Comparison of ENCODE assay signal across 1 cellular context in the genomic region with DNA sequence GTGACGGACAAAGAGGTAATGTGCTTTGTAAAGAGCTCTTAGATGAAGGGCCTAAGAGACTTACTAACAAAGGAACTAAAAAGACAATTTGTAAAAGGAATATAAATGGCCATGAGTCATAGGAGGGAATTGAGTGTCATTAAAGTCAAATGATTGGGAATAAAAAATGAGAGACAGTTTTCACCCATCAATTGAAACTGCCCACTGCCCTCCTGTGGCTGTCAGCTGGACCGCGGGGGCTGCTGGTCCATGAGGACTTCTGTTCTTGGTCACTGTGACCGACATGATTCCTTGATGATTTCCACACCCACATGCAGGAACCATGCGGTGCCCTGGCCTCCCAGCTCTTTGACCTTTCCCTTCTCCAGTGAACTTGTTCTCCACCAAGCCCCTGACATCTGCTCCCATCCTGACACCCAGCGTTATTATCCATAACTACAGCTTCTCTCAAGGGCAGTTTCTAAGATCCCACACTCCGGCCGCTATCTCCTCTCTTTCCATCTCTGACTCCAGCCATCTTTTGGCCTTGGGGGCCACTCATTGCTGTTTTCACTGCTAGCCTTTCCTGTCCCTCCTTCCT.
TF ChIP-seq lines count a peak whose summit lies in the region.

No MANE protein-coding gene starts in this region.

TF ChIP-seq in K562, 482 proteins besides CTCF, POLR2A, EP300 and RAD21 (continued from another document):
- TF ChIP-seq, protein P1, sequence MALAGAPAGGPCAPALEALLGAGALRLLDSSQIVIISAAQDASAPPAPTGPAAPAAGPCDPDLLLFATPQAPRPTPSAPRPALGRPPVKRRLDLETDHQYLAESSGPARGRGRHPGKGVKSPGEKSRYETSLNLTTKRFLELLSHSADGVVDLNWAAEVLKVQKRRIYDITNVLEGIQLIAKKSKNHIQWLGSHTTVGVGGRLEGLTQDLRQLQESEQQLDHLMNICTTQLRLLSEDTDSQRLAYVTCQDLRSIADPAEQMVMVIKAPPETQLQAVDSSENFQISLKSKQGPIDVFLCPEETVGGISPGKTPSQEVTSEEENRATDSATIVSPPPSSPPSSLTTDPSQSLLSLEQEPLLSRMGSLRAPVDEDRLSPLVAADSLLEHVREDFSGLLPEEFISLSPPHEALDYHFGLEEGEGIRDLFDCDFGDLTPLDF (CRISPR knock-in tag; IDR thresholded peaks at IDR 0.05) = no peak
- TF ChIP-seq, protein P2, sequence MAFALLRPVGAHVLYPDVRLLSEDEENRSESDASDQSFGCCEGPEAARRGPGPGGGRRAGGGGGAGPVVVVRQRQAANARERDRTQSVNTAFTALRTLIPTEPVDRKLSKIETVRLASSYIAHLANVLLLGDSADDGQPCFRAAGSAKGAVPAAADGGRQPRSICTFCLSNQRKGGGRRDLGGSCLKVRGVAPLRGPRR (CRISPR knock-in tag; IDR thresholded peaks at IDR 0.05) = no peak
- TF ChIP-seq MTA2 (IDR thresholded peaks at IDR 0.05; ENCODE audit: low read depth) (no peak), ZNF77 (CRISPR knock-in tag; IDR thresholded peaks at IDR 0.05) (no peak), ZNF57 (CRISPR knock-in tag; IDR thresholded peaks at IDR 0.05) (no peak), ZNF282 (CRISPR knock-in tag; IDR thresholded peaks at IDR 0.05) (no peak), PHF20 (IDR thresholded peaks at IDR 0.05; ENCODE audit: partially characterized antibody) (no peak), TAF15 (IDR thresholded peaks at IDR 0.05; ENCODE audit: low read depth, low read length) (no peak), PURB (CRISPR knock-in tag; IDR thresholded peaks at IDR 0.05; ENCODE audit: low read depth) (no peak)
- TF ChIP-seq, protein P3, sequence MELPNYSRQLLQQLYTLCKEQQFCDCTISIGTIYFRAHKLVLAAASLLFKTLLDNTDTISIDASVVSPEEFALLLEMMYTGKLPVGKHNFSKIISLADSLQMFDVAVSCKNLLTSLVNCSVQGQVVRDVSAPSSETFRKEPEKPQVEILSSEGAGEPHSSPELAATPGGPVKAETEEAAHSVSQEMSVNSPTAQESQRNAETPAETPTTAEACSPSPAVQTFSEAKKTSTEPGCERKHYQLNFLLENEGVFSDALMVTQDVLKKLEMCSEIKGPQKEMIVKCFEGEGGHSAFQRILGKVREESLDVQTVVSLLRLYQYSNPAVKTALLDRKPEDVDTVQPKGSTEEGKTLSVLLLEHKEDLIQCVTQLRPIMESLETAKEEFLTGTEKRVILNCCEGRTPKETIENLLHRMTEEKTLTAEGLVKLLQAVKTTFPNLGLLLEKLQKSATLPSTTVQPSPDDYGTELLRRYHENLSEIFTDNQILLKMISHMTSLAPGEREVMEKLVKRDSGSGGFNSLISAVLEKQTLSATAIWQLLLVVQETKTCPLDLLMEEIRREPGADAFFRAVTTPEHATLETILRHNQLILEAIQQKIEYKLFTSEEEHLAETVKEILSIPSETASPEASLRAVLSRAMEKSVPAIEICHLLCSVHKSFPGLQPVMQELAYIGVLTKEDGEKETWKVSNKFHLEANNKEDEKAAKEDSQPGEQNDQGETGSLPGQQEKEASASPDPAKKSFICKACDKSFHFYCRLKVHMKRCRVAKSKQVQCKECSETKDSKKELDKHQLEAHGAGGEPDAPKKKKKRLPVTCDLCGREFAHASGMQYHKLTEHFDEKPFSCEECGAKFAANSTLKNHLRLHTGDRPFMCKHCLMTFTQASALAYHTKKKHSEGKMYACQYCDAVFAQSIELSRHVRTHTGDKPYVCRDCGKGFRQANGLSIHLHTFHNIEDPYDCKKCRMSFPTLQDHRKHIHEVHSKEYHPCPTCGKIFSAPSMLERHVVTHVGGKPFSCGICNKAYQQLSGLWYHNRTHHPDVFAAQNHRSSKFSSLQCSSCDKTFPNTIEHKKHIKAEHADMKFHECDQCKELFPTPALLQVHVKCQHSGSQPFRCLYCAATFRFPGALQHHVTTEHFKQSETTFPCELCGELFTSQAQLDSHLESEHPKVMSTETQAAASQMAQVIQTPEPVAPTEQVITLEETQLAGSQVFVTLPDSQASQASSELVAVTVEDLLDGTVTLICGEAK (IDR thresholded peaks at IDR 0.05) = no peak
- TF ChIP-seq, protein P3 (CRISPR knock-in tag; IDR thresholded peaks at IDR 0.05) = no peak
- TF ChIP-seq, protein P4, sequence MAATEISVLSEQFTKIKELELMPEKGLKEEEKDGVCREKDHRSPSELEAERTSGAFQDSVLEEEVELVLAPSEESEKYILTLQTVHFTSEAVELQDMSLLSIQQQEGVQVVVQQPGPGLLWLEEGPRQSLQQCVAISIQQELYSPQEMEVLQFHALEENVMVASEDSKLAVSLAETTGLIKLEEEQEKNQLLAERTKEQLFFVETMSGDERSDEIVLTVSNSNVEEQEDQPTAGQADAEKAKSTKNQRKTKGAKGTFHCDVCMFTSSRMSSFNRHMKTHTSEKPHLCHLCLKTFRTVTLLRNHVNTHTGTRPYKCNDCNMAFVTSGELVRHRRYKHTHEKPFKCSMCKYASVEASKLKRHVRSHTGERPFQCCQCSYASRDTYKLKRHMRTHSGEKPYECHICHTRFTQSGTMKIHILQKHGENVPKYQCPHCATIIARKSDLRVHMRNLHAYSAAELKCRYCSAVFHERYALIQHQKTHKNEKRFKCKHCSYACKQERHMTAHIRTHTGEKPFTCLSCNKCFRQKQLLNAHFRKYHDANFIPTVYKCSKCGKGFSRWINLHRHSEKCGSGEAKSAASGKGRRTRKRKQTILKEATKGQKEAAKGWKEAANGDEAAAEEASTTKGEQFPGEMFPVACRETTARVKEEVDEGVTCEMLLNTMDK (IDR thresholded peaks at IDR 0.05; ENCODE audit: borderline replicate concordance, insufficient read depth, low read depth, low read length, poor library complexity, severe bottlenecking) = no peak
- TF ChIP-seq, protein P5, sequence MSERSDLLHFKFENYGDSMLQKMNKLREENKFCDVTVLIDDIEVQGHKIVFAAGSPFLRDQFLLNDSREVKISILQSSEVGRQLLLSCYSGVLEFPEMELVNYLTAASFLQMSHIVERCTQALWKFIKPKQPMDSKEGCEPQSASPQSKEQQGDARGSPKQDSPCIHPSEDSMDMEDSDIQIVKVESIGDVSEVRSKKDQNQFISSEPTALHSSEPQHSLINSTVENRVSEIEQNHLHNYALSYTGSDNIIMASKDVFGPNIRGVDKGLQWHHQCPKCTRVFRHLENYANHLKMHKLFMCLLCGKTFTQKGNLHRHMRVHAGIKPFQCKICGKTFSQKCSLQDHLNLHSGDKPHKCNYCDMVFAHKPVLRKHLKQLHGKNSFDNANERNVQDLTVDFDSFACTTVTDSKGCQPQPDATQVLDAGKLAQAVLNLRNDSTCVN (CRISPR knock-in tag; IDR thresholded peaks at IDR 0.05) = no peak
- TF ChIP-seq, protein P6, sequence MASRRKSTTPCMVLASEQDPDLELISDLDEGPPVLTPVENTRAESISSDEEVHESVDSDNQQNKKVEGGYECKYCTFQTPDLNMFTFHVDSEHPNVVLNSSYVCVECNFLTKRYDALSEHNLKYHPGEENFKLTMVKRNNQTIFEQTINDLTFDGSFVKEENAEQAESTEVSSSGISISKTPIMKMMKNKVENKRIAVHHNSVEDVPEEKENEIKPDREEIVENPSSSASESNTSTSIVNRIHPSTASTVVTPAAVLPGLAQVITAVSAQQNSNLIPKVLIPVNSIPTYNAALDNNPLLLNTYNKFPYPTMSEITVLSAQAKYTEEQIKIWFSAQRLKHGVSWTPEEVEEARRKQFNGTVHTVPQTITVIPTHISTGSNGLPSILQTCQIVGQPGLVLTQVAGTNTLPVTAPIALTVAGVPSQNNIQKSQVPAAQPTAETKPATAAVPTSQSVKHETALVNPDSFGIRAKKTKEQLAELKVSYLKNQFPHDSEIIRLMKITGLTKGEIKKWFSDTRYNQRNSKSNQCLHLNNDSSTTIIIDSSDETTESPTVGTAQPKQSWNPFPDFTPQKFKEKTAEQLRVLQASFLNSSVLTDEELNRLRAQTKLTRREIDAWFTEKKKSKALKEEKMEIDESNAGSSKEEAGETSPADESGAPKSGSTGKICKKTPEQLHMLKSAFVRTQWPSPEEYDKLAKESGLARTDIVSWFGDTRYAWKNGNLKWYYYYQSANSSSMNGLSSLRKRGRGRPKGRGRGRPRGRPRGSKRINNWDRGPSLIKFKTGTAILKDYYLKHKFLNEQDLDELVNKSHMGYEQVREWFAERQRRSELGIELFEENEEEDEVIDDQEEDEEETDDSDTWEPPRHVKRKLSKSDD (conservative IDR thresholded peaks at IDR 0.05; ENCODE audit: low read length) = no peak
- TF ChIP-seq, protein P7, sequence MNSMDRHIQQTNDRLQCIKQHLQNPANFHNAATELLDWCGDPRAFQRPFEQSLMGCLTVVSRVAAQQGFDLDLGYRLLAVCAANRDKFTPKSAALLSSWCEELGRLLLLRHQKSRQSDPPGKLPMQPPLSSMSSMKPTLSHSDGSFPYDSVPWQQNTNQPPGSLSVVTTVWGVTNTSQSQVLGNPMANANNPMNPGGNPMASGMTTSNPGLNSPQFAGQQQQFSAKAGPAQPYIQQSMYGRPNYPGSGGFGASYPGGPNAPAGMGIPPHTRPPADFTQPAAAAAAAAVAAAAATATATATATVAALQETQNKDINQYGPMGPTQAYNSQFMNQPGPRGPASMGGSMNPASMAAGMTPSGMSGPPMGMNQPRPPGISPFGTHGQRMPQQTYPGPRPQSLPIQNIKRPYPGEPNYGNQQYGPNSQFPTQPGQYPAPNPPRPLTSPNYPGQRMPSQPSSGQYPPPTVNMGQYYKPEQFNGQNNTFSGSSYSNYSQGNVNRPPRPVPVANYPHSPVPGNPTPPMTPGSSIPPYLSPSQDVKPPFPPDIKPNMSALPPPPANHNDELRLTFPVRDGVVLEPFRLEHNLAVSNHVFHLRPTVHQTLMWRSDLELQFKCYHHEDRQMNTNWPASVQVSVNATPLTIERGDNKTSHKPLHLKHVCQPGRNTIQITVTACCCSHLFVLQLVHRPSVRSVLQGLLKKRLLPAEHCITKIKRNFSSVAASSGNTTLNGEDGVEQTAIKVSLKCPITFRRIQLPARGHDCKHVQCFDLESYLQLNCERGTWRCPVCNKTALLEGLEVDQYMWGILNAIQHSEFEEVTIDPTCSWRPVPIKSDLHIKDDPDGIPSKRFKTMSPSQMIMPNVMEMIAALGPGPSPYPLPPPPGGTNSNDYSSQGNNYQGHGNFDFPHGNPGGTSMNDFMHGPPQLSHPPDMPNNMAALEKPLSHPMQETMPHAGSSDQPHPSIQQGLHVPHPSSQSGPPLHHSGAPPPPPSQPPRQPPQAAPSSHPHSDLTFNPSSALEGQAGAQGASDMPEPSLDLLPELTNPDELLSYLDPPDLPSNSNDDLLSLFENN (IDR thresholded peaks at IDR 0.05; ENCODE audit: low read depth in 2 of 2, low read length in 2 of 2) = no peak
- TF ChIP-seq, protein P8, sequence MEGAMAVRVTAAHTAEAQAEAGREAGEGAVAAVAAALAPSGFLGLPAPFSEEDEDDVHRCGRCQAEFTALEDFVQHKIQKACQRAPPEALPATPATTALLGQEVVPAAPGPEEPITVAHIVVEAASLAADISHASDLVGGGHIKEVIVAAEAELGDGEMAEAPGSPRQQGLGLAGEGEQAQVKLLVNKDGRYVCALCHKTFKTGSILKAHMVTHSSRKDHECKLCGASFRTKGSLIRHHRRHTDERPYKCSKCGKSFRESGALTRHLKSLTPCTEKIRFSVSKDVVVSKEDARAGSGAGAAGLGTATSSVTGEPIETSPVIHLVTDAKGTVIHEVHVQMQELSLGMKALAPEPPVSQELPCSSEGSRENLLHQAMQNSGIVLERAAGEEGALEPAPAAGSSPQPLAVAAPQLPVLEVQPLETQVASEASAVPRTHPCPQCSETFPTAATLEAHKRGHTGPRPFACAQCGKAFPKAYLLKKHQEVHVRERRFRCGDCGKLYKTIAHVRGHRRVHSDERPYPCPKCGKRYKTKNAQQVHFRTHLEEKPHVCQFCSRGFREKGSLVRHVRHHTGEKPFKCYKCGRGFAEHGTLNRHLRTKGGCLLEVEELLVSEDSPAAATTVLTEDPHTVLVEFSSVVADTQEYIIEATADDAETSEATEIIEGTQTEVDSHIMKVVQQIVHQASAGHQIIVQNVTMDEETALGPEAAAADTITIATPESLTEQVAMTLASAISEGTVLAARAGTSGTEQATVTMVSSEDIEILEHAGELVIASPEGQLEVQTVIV (CRISPR knock-in tag; IDR thresholded peaks at IDR 0.05; ENCODE audit: borderline replicate concordance) = no peak
- TF ChIP-seq, protein P9, sequence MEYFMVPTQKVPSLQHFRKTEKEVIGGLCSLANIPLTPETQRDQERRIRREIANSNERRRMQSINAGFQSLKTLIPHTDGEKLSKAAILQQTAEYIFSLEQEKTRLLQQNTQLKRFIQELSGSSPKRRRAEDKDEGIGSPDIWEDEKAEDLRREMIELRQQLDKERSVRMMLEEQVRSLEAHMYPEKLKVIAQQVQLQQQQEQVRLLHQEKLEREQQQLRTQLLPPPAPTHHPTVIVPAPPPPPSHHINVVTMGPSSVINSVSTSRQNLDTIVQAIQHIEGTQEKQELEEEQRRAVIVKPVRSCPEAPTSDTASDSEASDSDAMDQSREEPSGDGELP (CRISPR knock-in tag; IDR thresholded peaks at IDR 0.05; ENCODE audit: borderline replicate concordance) = no peak
